In the genomic region with DNA sequence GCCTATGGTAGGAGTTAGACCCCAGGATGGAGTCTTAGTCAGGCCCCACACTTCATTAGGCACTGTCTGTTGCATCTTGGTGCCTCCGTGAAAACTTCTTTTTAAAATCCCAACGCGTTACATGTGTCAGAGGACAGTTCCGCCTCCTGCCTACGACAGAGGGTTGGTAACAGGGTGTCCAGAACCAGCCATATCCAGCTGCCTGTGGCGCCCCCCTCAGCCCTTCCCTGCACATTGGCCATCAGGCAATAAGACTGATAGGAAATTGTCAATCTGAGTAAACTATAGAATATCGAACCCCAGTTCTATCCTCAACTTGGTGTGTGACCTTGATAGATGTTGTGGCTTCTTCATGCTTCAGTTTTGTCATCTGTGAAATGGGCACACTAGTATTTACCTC, we compare ENCODE assay signal across 20 cellular contexts.
"Had no signal": no experiment of that assay in that cellular context is flagged by ENCODE, and none has a peak within 500 bp of the region (broad histone marks: within the 10 kb centered on the region; RNA-seq: fewer than 3 reads in every experiment).

No MANE protein-coding gene starts in this region.

- H3K4me3 ChIP-seq: heart left ventricle, tibial nerve, vagina had no signal

- H3K4me1 ChIP-seq: heart left ventricle, vagina had no signal

- H3K36me3 Mint-ChIP-seq: naive B cell; stimulated activated naive B cell treated with anti-CD40 and anti-IgM and Interleukin-4, amounts not matched to agents 10 μg/mL and 1 μg/mL and 100 μg/mL, for 72 hours had no signal

- H3K9me3 Mint-ChIP-seq: activated naive CD4-positive, alpha-beta T cell treated with anti-CD3 and anti-CD28 coated beads for 36 hours; activated naive CD8-positive, alpha-beta T cell treated with anti-CD3 and anti-CD28 coated beads, Interleukin-2, amount 50 U/mL, for 24 hours; activated T-helper 2 cell treated with anti-CD3 and anti-CD28 coated beads, Interferon-gamma antibody, Interleukin-2, Interleukin-4, amounts not matched to agents 10 μg/mL and 5 μg/mL and 100 μg/mL, durations not matched to agents 14 hours and 24 hours and 36 hours; naive B cell; stimulated activated naive B cell treated with anti-CD40 and anti-IgM and Interleukin-4, amounts not matched to agents 10 μg/mL and 1 μg/mL and 100 μg/mL, for 72 hours had no signal

- H3K36me3 ChIP-seq: heart left ventricle, neutrophil, tibial nerve, vagina had no signal

- H3K27ac ChIP-seq: epithelial cell of prostate, heart left ventricle, neutrophil, tibial nerve, vagina had no signal

- H3K27me3 ChIP-seq: vagina had no signal

- H3K27ac Mint-ChIP-seq: activated naive CD4-positive, alpha-beta T cell treated with anti-CD3 and anti-CD28 coated beads for 36 hours; activated naive CD8-positive, alpha-beta T cell treated with anti-CD3 and anti-CD28 coated beads, Interleukin-2, amount 50 U/mL, for 24 hours; activated T-helper 2 cell treated with anti-CD3 and anti-CD28 coated beads, Interferon-gamma antibody, Interleukin-2, Interleukin-4, amounts not matched to agents 10 μg/mL and 5 μg/mL and 100 μg/mL, durations not matched to agents 14 hours and 24 hours and 36 hours; stimulated activated naive B cell treated with anti-CD40 and anti-IgM and Interleukin-4, amounts not matched to agents 10 μg/mL and 1 μg/mL and 100 μg/mL, for 72 hours had no signal

- H3K4me3 Mint-ChIP-seq: activated naive CD4-positive, alpha-beta T cell treated with anti-CD3 and anti-CD28 coated beads for 36 hours; activated naive CD8-positive, alpha-beta T cell treated with anti-CD3 and anti-CD28 coated beads, Interleukin-2, amount 50 U/mL, for 24 hours; naive B cell; stimulated activated naive B cell treated with anti-CD40 and anti-IgM and Interleukin-4, amounts not matched to agents 10 μg/mL and 1 μg/mL and 100 μg/mL, for 72 hours had no signal

- H3K9me3 ChIP-seq: heart left ventricle, neutrophil, tibial nerve, vagina had no signal

- ATAC-seq: activated CD4-positive, CD25-positive, alpha-beta regulatory T cell treated with anti-CD3 and anti-CD28 coated beads, Interleukin-2, amount 50 U/mL, for 24 hours; activated naive CD8-positive, alpha-beta T cell treated with anti-CD3 and anti-CD28 coated beads, Interleukin-2, amount 50 U/mL, for 24 hours; heart left ventricle; left lobe of liver had no signal

- DNase-seq: activated naive CD4-positive, alpha-beta T cell treated with anti-CD3 and anti-CD28 coated beads for 36 hours; activated naive CD8-positive, alpha-beta T cell treated with anti-CD3 and anti-CD28 coated beads, Interleukin-2, amount 50 U/mL, for 24 hours; activated T-cell treated with anti-CD3 and anti-CD28 coated beads, Interleukin-2, amount 50 U/mL, for 1 hour; aorta; effector memory CD4-positive, alpha-beta T cell; foreskin melanocyte; heart left ventricle; islet precursor cell; mammary epithelial cell; naive B cell; retina; stimulated activated CD4-positive, alpha-beta T cell treated with anti-CD3 and anti-CD28 coated beads, Interleukin-2, amount 100 ng/mL, for 48 hours; stimulated activated naive B cell treated with anti-CD40 and anti-IgM and Interleukin-4, amounts not matched to agents 10 μg/mL and 1 μg/mL and 100 μg/mL, for 72 hours had no signal

- H3K4me1 Mint-ChIP-seq: activated naive CD8-positive, alpha-beta T cell treated with anti-CD3 and anti-CD28 coated beads, Interleukin-2, amount 50 U/mL, for 24 hours; stimulated activated naive B cell treated with anti-CD40 and anti-IgM and Interleukin-4, amounts not matched to agents 10 μg/mL and 1 μg/mL and 100 μg/mL, for 72 hours had no signal
